1 cellular context compared by ENCODE assay signal in the genomic region with DNA sequence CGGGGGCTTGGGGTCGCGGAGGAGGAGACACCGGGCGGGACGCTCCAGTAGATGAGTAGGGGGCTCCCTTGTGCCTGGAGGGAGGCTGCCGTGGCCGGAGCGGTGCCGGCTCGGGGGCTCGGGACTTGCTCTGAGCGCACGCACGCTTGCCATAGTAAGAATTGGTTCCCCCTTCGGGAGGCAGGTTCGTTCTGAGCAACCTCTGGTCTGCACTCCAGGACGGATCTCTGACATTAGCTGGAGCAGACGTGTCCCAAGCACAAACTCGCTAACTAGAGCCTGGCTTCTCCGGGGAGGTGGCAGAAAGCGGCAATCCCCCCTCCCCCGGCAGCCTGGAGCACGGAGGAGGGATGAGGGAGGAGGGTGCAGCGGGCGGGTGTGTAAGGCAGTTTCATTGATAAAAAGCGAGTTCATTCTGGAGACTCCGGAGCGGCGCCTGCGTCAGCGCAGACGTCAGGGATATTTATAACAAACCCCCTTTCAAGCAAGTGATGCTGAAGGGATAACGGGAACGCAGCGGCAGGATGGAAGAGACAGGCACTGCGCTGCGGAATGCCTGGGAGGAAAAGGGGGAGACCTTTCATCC.
TF ChIP-seq lines count a peak whose summit lies in the region.

No MANE protein-coding gene starts in this region.

TF ChIP-seq in SK-N-SH, 30 proteins besides CTCF, POLR2A, EP300 and RAD21 (continued from another document):
- TF ChIP-seq, protein P1, sequence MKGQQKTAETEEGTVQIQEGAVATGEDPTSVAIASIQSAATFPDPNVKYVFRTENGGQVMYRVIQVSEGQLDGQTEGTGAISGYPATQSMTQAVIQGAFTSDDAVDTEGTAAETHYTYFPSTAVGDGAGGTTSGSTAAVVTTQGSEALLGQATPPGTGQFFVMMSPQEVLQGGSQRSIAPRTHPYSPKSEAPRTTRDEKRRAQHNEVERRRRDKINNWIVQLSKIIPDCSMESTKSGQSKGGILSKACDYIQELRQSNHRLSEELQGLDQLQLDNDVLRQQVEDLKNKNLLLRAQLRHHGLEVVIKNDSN (IDR thresholded peaks at IDR 0.05; ENCODE audit: borderline replicate concordance, low read depth) = no peak
- TF ChIP-seq RXRA (IDR thresholded peaks at IDR 0.05; ENCODE audit: borderline replicate concordance, low read depth) (no peak), TCF12 (IDR thresholded peaks at IDR 0.05) (no peak), SIN3A (IDR thresholded peaks at IDR 0.05; ENCODE audit: borderline replicate concordance, low read depth, low read length) (0 out of 2 replicates have a peak, but pooled peaks have one; percentile 19), FOXJ3 (CRISPR knock-in tag; IDR thresholded peaks at IDR 0.05) (no peak), RCOR1 (IDR thresholded peaks at IDR 0.05; ENCODE audit: low read length) (no peak), NRF1 (IDR thresholded peaks at IDR 0.05; ENCODE audit: low read depth, low read length) (peak; percentile 37; the same call in 1 of the 2 replicates), MXI1 (IDR thresholded peaks at IDR 0.05; ENCODE audit: low read depth, low read length) (no peak)
- TF ChIP-seq, protein P2, sequence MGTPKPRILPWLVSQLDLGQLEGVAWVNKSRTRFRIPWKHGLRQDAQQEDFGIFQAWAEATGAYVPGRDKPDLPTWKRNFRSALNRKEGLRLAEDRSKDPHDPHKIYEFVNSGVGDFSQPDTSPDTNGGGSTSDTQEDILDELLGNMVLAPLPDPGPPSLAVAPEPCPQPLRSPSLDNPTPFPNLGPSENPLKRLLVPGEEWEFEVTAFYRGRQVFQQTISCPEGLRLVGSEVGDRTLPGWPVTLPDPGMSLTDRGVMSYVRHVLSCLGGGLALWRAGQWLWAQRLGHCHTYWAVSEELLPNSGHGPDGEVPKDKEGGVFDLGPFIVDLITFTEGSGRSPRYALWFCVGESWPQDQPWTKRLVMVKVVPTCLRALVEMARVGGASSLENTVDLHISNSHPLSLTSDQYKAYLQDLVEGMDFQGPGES (IDR thresholded peaks at IDR 0.05; ENCODE audit: low read depth, low read length) = no peak
